Comparison of ENCODE assay signal across 7 cellular contexts in the genomic region with DNA sequence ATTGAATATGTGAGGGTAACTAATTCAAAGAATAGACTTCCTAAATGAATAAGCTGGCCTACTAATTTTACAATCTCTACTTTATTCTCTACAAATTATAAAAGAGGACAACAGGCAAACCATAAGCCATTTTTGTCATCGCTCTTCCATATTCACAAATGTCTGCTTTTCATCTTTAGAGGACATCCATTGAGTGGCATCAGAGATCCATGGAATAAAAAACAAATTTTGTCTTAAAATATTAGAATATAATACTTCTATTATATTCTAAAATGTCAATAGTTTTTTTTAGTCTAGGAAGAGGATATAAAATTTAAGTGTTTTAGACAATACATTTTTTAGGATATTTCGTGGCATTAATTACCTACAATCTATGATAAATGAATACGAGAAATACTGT.
"Had no signal": no experiment of that assay in that cellular context is flagged by ENCODE, and none has a peak within 500 bp of the region (broad histone marks: within the 10 kb centered on the region; RNA-seq: fewer than 3 reads in every experiment).

No MANE protein-coding gene starts in this region.

- ATAC-seq: GM12878 had no signal

- H3K4me3 ChIP-seq: GM12878 had no signal

- DNase-seq: GDM1, GF-D8 had no signal

- FAIRE-seq: GM12878, GM12891, GM12892, GM18507, GM19239 had no signal
